ENCODE assay signal across 14 cellular contexts in genomic region chr2:41927581-41928260, GRCh38.
DNase-seq lines count a peak whose midpoint lies in the region; ATAC-seq and TF ChIP-seq lines count a peak whose summit lies in the region.
"Had no signal": no experiment of that assay in that cellular context is flagged by ENCODE, and none has a peak within 500 bp of the region (broad histone marks: within the 10 kb centered on the region; RNA-seq: fewer than 3 reads in every experiment).

No MANE protein-coding gene starts in this region.

- H3K36me3 Mint-ChIP-seq in neural crest cell (ENCODE audit: low read depth) = no peaks in the 10 kb centered on the region
- H3K36me3 Mint-ChIP-seq: IgD-negative memory B cell had no signal

- peaks cover 35% of the 10 kb centered on the region for H3K4me1 Mint-ChIP-seq in neural crest cell
- H3K4me1 Mint-ChIP-seq: IgD-negative memory B cell; naive thymus-derived CD4-positive, alpha-beta T cell had no signal

- no peaks in the 10 kb centered on the region for H3K36me3 ChIP-seq in RWPE2 (ENCODE audit: low read depth)
- H3K36me3 ChIP-seq in heart right ventricle = no peaks in the 10 kb centered on the region
- H3K36me3 ChIP-seq in tibial artery = no peaks in the 10 kb centered on the region

- H3K9me3 ChIP-seq in RWPE2 (ENCODE audit: severe bottlenecking) = no peaks in the 10 kb centered on the region
- H3K9me3 ChIP-seq in heart right ventricle = peaks cover 0 to 3% (median 0%) of the 10 kb centered on the region in 11 donors
- H3K9me3 ChIP-seq in tibial artery = no peaks in the 10 kb centered on the region

- no peaks in the 10 kb centered on the region for H3K27me3 ChIP-seq in RWPE2 (ENCODE audit: insufficient read depth, poor library complexity, severe bottlenecking)
- H3K27me3 ChIP-seq in heart right ventricle = no peaks in the 10 kb centered on the region
- no peaks in the 10 kb centered on the region for H3K27me3 ChIP-seq in tibial artery

- H3K27me3 Mint-ChIP-seq in neural crest cell (ENCODE audit: low read depth) = no peaks in the 10 kb centered on the region
- H3K27me3 Mint-ChIP-seq: naive thymus-derived CD4-positive, alpha-beta T cell had no signal

- H3K27ac Mint-ChIP-seq in neural crest cell (ENCODE audit: unreplicated experiment) = peak overlapping the region; percentile 23
- H3K27ac Mint-ChIP-seq: IgD-negative memory B cell; naive thymus-derived CD4-positive, alpha-beta T cell had no signal

- DNase-seq in RWPE2 (ENCODE audit: low spot score) = no peak
- DNase-seq in heart right ventricle = peak; percentile 32 to 41
- DNase-seq in neural crest cell (ENCODE audit: low read depth, low spot score) = no peak
- peak in 1 of 2 donors; percentile 73 for DNase-seq in tibial artery
- no peak for DNase-seq in NCI-H2196 (lab: John Stamatoyannopoulos, UW; ENCODE audit: unreplicated experiment)
- DNase-seq: activated CD4-positive, alpha-beta T cell treated with anti-CD3 and anti-CD28 coated beads, Interleukin-2, amount 50 U/mL, for 4 hours; activated T-cell treated with anti-CD3 and anti-CD28 coated beads, Interleukin-2, amount 50 U/mL, for 4 hours; cerebellar nuclear complex; left colon; naive thymus-derived CD4-positive, alpha-beta T cell had no signal

- H3K4me3 Mint-ChIP-seq in neural crest cell = no peak overlapping the region
- H3K4me3 Mint-ChIP-seq: activated T-cell treated with anti-CD3 and anti-CD28 coated beads, Interleukin-2, amount 50 U/mL, for 4 hours; IgD-negative memory B cell; naive thymus-derived CD4-positive, alpha-beta T cell had no signal

- no peaks in the 10 kb centered on the region for H3K9me3 Mint-ChIP-seq in neural crest cell
- H3K9me3 Mint-ChIP-seq: activated T-cell treated with anti-CD3 and anti-CD28 coated beads, Interleukin-2, amount 50 U/mL, for 4 hours had no signal

- WGBS in heart right ventricle, 2 donors = 53 to 54% methylated on average over 10 of the region's 10 CpGs

- ATAC-seq in RWPE2 (ENCODE audit: low read depth) (no peak), heart right ventricle (peak in 5 of 8 donors; percentile 4 to 47 (median 34)), GM18517 (IDR thresholded peaks at IDR 0.05; ENCODE audit: unreplicated experiment) (no peak), GM19455 (IDR thresholded peaks at IDR 0.05; ENCODE audit: unreplicated experiment) (no peak), HG02610 (IDR thresholded peaks at IDR 0.05; ENCODE audit: unreplicated experiment) (no peak)
- ATAC-seq: activated T-cell treated with anti-CD3 and anti-CD28 coated beads, Interleukin-2, amount 50 U/mL, for 4 hours; left colon; naive thymus-derived CD4-positive, alpha-beta T cell had no signal

- H3K4me1 ChIP-seq in RWPE2 (ENCODE audit: insufficient read depth, poor library complexity, severe bottlenecking) (peaks cover 18% of the 10 kb centered on the region), heart right ventricle (peaks cover 8 to 66% (median 43%) of the 10 kb centered on the region in 9 donors), tibial artery (peaks cover 0 to 49% (median 21%) of the 10 kb centered on the region in 4 donors)

- H3K4me3 ChIP-seq in RWPE2 (ENCODE audit: severe bottlenecking) = no peak overlapping the region
- H3K4me3 ChIP-seq in heart right ventricle = no peak overlapping the region
- H3K4me3 ChIP-seq in tibial artery = no peak overlapping the region

- H3K27ac ChIP-seq in RWPE2 (ENCODE audit: poor library complexity, severe bottlenecking) (peak overlapping the region; percentile 28), heart right ventricle (peak overlapping the region; percentile 29 to 88 (median 78)), tibial artery (peak overlapping the region; percentile 8 to 56)

- TF ChIP-seq CTCF in RWPE2 (IDR thresholded peaks at IDR 0.05; ENCODE audit: poor library complexity, severe bottlenecking) (no peak), heart right ventricle (IDR thresholded peaks at IDR 0.05) (no peak), neural crest cell (conservative IDR thresholded peaks at IDR 0.05) (no peak), tibial artery (IDR thresholded peaks at IDR 0.05) (no peak)

- intact Hi-C loops in heart right ventricle (cut with DNase I) = loop anchor here in 5 of 10 donors (5.0 kb wide), 1 partner anchor 125 kb away; no protein-coding TSS in a partner anchor
- intact Hi-C loops in tibial artery (cut with DNase I; ENCODE audit: low total_unique reads) = no loop called here

Comparison
In these comparisons a context has a peak if more than half of its experiments do, and no peak if none do; other contexts are left out.
1. ATAC-seq: peak in heart right ventricle (5 of 8); none in RWPE2 (single experiment), GM18517 (single experiment), GM19455 (single experiment) and HG02610 (single experiment).
2. DNase-seq: peak in heart right ventricle (2 of 2); none in RWPE2 (single experiment), neural crest cell (single experiment) and NCI-H2196 (single experiment).
3. Peak in every context shown above with its lines, with median percentiles within 50 percentile points of each other: H3K27ac ChIP-seq.